1 cellular context compared by ENCODE assay signal in the genomic region with DNA sequence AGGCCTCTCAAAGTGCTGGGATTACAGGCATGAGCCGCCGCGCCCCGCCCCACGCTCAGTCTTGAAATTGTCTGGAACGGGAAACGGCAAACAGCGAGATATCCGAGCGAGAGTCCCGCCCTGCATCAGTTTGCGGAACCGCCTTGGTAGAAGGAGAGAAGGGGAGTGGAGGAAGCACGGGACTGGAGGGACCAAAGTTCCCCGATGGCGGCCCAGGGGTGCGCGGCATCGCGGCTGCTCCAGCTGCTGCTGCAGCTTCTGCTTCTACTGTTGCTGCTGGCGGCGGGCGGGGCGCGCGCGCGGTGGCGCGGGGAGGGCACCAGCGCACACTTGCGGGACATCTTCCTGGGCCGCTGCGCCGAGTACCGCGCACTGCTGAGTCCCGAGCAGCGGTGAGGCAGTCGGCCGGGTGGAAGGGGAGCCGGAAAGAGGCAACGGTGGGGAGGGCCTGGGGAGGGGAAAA.
TF ChIP-seq lines count a peak whose summit lies in the region.

A gene with protein sequence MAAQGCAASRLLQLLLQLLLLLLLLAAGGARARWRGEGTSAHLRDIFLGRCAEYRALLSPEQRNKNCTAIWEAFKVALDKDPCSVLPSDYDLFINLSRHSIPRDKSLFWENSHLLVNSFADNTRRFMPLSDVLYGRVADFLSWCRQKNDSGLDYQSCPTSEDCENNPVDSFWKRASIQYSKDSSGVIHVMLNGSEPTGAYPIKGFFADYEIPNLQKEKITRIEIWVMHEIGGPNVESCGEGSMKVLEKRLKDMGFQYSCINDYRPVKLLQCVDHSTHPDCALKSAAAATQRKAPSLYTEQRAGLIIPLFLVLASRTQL (plus strand): TSS at position 125 of the 463 bp plus-strand sequence. CDS start 80 bp downstream, at position 205.

TF ChIP-seq in SK-N-SH, 30 proteins besides CTCF, POLR2A, EP300 and RAD21 (continued from another document):
- TF ChIP-seq ZBTB33 (IDR thresholded peaks at IDR 0.05; ENCODE audit: borderline replicate concordance, low read depth) (no peak), MAX (IDR thresholded peaks at IDR 0.05; ENCODE audit: low read depth) (peak; percentile 29; the same call in 1 of the 2 replicates), TAF1 (IDR thresholded peaks at IDR 0.05; ENCODE audit: borderline replicate concordance, low read depth, low read length) (no peak; the same call in 1 of the 2 replicates), PBX3 (IDR thresholded peaks at IDR 0.05) (no peak), FOSL2 (IDR thresholded peaks at IDR 0.05; ENCODE audit: borderline replicate concordance, low read depth) (no peak)
